In the genomic region with DNA sequence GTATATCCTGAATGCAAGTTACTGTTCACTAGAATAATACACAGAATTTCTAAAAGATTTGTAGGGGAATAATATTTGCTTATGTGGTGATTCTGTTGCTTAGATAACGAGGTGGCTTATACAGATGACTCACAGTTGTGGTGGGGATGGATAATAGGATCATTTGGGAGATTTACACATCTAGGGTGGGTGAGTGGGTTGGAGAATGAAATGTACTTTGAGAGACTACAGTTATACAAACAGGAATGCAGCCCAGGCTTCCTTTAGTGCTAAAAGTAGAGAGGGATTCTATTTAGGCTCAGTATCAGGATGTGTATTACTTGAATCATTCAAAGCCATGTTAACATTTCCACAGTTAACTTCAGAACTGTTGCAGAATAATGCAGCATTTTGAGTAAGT, we compare ENCODE assay signal across 15 cellular contexts. TPM values are rescaled to one million over a fixed set of nuclear protein-coding genes. Genes with fewer than 3 reads are reported as not detected.
DNase-seq lines count a peak whose midpoint lies in the region; TF ChIP-seq lines count a peak whose summit lies in the region.
"Had no signal": no experiment of that assay in that cellular context is flagged by ENCODE, and none has a peak within 500 bp of the region (broad histone marks: within the 10 kb centered on the region; RNA-seq: fewer than 3 reads in every experiment).

No MANE protein-coding gene starts in this region.

- H3K9me3 ChIP-seq in esophagus squamous epithelium (no peaks in the 10 kb centered on the region), SJCRH30 (replicated peaks) (no peaks in the 10 kb centered on the region)
- H3K9me3 ChIP-seq: SK-N-SH, thoracic aorta had no signal

- intact Hi-C loops in esophagus squamous epithelium (cut with DNase I), result no loop called here

- no peaks in the 10 kb centered on the region for H3K27me3 ChIP-seq in rectal smooth muscle tissue (ENCODE audit: control insufficient read depth, insufficient read depth, low read length)
- no peaks in the 10 kb centered on the region for H3K27me3 ChIP-seq in esophagus squamous epithelium
- H3K27me3 ChIP-seq in SJCRH30, result no peaks in the 10 kb centered on the region; the same call in none of the 2 replicates

- DNase-seq in HCEC 1CT (peak; percentile 19), SW480 (ENCODE audit: low spot score) (peak; percentile 62), fibroblast of the aortic adventitia (ENCODE audit: low read depth) (peak; percentile 35), kidney tubule cell (ENCODE audit: low spot score) (no peak), esophagus squamous epithelium (lab: John Stamatoyannopoulos, UW) (no peak), SJCRH30 (no peak), NCI-H345 (lab: John Stamatoyannopoulos, UW) (no peak)
- DNase-seq: activated naive CD8-positive, alpha-beta T cell treated with anti-CD3 and anti-CD28 coated beads for 36 hours; C1 segment of cervical spinal cord; kidney; naive thymus-derived CD4-positive, alpha-beta T cell; SK-N-SH had no signal

- H3K4me1 ChIP-seq in rectal smooth muscle tissue (ENCODE audit: control insufficient read depth, insufficient read depth, low read length) (peaks cover 34% of the 10 kb centered on the region), esophagus squamous epithelium (peaks cover 0 to 54% (median 30%) of the 10 kb centered on the region in 3 donors), SJCRH30 (no peaks in the 10 kb centered on the region)

- H3K27ac ChIP-seq in rectal smooth muscle tissue (ENCODE audit: low read depth, low read length) (peak overlapping the region; percentile 27), esophagus squamous epithelium (no peak overlapping the region), SJCRH30 (no peak overlapping the region)
- H3K27ac ChIP-seq: thoracic aorta had no signal

- 21 to 29% methylated on average over 1 of the region's 1 CpG for whole genome bisulfite sequencing in esophagus squamous epithelium, 2 donors

- H3K9ac ChIP-seq in rectal smooth muscle tissue (ENCODE audit: low read length), result no peak overlapping the region
- H3K9ac ChIP-seq: SK-N-SH had no signal

- H3K36me3 ChIP-seq in rectal smooth muscle tissue (ENCODE audit: control insufficient read depth, insufficient read depth, low read length) (no peaks in the 10 kb centered on the region), esophagus squamous epithelium (no peaks in the 10 kb centered on the region), SJCRH30 (no peaks in the 10 kb centered on the region)
- H3K36me3 ChIP-seq: thoracic aorta had no signal

- H3K4me3 ChIP-seq in fibroblast of the aortic adventitia (ENCODE audit: low read depth, low read length), result no peak overlapping the region
- H3K4me3 ChIP-seq in rectal smooth muscle tissue (ENCODE audit: low read length), result no peak overlapping the region
- no peak overlapping the region for H3K4me3 ChIP-seq in esophagus squamous epithelium
- H3K4me3 ChIP-seq in SJCRH30, result no peak overlapping the region
- H3K4me3 ChIP-seq: thoracic aorta had no signal

- TF ChIP-seq POLR2A in esophagus squamous epithelium (IDR thresholded peaks at IDR 0.05), result no peak

- TF ChIP-seq CTCF in fibroblast of the aortic adventitia (IDR thresholded peaks at IDR 0.05; ENCODE audit: insufficient read depth, low read length) (no peak), esophagus squamous epithelium (IDR thresholded peaks at IDR 0.05) (no peak)

RNA-seq across cellular contexts. Expression of a gene that starts 1.8 kb away (rescaled TPM):
- total RNA-seq in fibroblast of the aortic adventitia (ENCODE audit: low replicate concordance) (not detected in 2 replicates), esophagus squamous epithelium (under 1 TPM in 1 of 4 donors, not detected in 3; 0.13 TPM)
- not detected in 2 replicates for total RNA-seq in SJCRH30 (2014; rRNA removed; shearing (Covaris generic))
- total RNA-seq: activated naive CD8-positive, alpha-beta T cell treated with anti-CD3 and anti-CD28 coated beads for 36 hours; dermis microvascular lymphatic vessel endothelial cell; naive thymus-derived CD4-positive, alpha-beta T cell; thoracic aorta had no signal

RNA-seq across cellular contexts. Expression of a gene that starts 52.5 kb away (rescaled TPM):
- not detected in 2 replicates for total RNA-seq in fibroblast of the aortic adventitia (ENCODE audit: low replicate concordance)
- total RNA-seq in esophagus squamous epithelium, result not detected
- total RNA-seq in SJCRH30 (2014; rRNA removed; shearing (Covaris generic)), result not detected in 2 replicates
- total RNA-seq: activated naive CD8-positive, alpha-beta T cell treated with anti-CD3 and anti-CD28 coated beads for 36 hours; dermis microvascular lymphatic vessel endothelial cell; kidney; naive thymus-derived CD4-positive, alpha-beta T cell; thoracic aorta had no signal

Comparison
In these comparisons a context has a peak if more than half of its experiments do, and no peak if none do; other contexts are left out.
1. DNase-seq: peak in HCEC 1CT (single experiment), SW480 (single experiment) and fibroblast of the aortic adventitia (single experiment); none in kidney tubule cell (single experiment), esophagus squamous epithelium (single experiment), SJCRH30 (0 of 2) and NCI-H345 (single experiment).